In genomic region chr4:5212255-5213032, GRCh38 we compare ENCODE assay signal across 24 cellular contexts.
DNase-seq lines count a peak whose midpoint lies in the region; ATAC-seq and TF ChIP-seq lines count a peak whose summit lies in the region.
"Had no signal": no experiment of that assay in that cellular context is flagged by ENCODE, and none has a peak within 500 bp of the region (broad histone marks: within the 10 kb centered on the region; RNA-seq: fewer than 3 reads in every experiment).

No MANE protein-coding gene starts in this region.

- H3K36me3 ChIP-seq in smooth muscle cell (ENCODE audit: low read depth) (no peaks in the 10 kb centered on the region), lower lobe of right lung (no peaks in the 10 kb centered on the region)

- H4K20me1 ChIP-seq in smooth muscle cell (ENCODE audit: low read depth) = no peaks in the 10 kb centered on the region

- H3K9me3 ChIP-seq in smooth muscle cell (replicated peaks; ENCODE audit: low read depth) (no peaks in the 10 kb centered on the region), lower lobe of right lung (no peaks in the 10 kb centered on the region)
- H3K9me3 ChIP-seq: A549, SK-N-SH had no signal

- no peak overlapping the region for H3K4me2 ChIP-seq in smooth muscle cell
- H3K4me2 ChIP-seq: A549, SK-N-SH had no signal

- DNase-seq in DMS153 (lab: John Stamatoyannopoulos, UW) (peak; percentile 4), ELR (ENCODE audit: low read depth) (peak; percentile 3), NCI-H1092 treated with DMSO at 0.1 percent for 48 hours (lab: John Stamatoyannopoulos, UW) (peak; percentile 51), dermis microvascular lymphatic vessel endothelial cell (ENCODE audit: low read depth in 2 of 2) (peak; percentile 12 to 40), smooth muscle cell (lab: John Stamatoyannopoulos, UW; ENCODE audit: unreplicated experiment) (no peak), ecto neural progenitor cell (ENCODE audit: low spot score) (no peak), left lobe of liver (ENCODE audit: low spot score) (no peak), lower lobe of right lung (no peak)
- DNase-seq: CD4-positive, alpha-beta T cell; COR-L47; DND-41; GDM1; GM23248; H9; IMR-90; NCI-H1436 treated with DMSO at 0.1 percent for 48 hours; NCI-H2081; NCI-H2227 treated with DMSO at 0.1 percent for 48 hours; NCI-H524; RPMI8226; SHP77 treated with DMSO at 0.1 percent for 48 hours; SK-N-SH; T-helper 2 cell had no signal

- H3K27ac ChIP-seq in smooth muscle cell (ENCODE audit: low read depth) = no peak overlapping the region
- H3K27ac ChIP-seq in lower lobe of right lung = no peak overlapping the region
- H3K27ac ChIP-seq: A549, GM23248 had no signal

- no peaks in the 10 kb centered on the region for H3K79me2 ChIP-seq in smooth muscle cell (ENCODE audit: low read depth)

- H3K4me1 ChIP-seq in smooth muscle cell (ENCODE audit: low read depth) = no peaks in the 10 kb centered on the region
- H3K4me1 ChIP-seq in lower lobe of right lung = no peaks in the 10 kb centered on the region

- H3K9ac ChIP-seq in smooth muscle cell (ENCODE audit: low read depth) = no peak overlapping the region
- H3K9ac ChIP-seq: GM23248, SK-N-SH had no signal

- TF ChIP-seq CTCF in smooth muscle cell (IDR thresholded peaks at IDR 0.05; ENCODE audit: borderline replicate concordance, insufficient read depth, poor library complexity, severe bottlenecking) (no peak), lower lobe of right lung (IDR thresholded peaks at IDR 0.05) (no peak)

- H3K27me3 ChIP-seq in smooth muscle cell (ENCODE audit: low read depth) (no peaks in the 10 kb centered on the region), lower lobe of right lung (ENCODE audit: low read depth) (no peaks in the 10 kb centered on the region)

- H2AFZ ChIP-seq in smooth muscle cell (ENCODE audit: low read depth) = no peak overlapping the region
- H2AFZ ChIP-seq: GM23248 had no signal

- intact Hi-C loops in lower lobe of right lung (cut with DNase I) = no loop called here

- H3K4me3 ChIP-seq in smooth muscle cell (no peak overlapping the region), lower lobe of right lung (no peak overlapping the region)
- H3K4me3 ChIP-seq: A549, GM23248 had no signal

- 54% methylated on average over 14 of the region's 14 CpGs for WGBS in smooth muscle cell (ENCODE audit: low lambda C conversion rate)

- ATAC-seq in left lobe of liver = no peak
- ATAC-seq in lower lobe of right lung = no peak

- H3F3A ChIP-seq in smooth muscle cell (ENCODE audit: low read depth) = no peaks in the 10 kb centered on the region

Comparison
In these comparisons a context has a peak if more than half of its experiments do, and no peak if none do; other contexts are left out.
1. DNase-seq: peak in DMS153 (single experiment), ELR (single experiment), NCI-H1092 treated with DMSO at 0.1 percent for 48 hours (single experiment) and dermis microvascular lymphatic vessel endothelial cell (2 of 2); none in smooth muscle cell (single experiment), ecto neural progenitor cell (single experiment), left lobe of liver (single experiment) and lower lobe of right lung (single experiment).